Comparison of ENCODE assay signal across 10 cellular contexts in genomic region chr9:35518212-35518917, GRCh38. TPM values are rescaled to one million over a fixed set of nuclear protein-coding genes. Genes with fewer than 3 reads are reported as not detected.
DNase-seq lines count a peak whose midpoint lies in the region; ATAC-seq and TF ChIP-seq lines count a peak whose summit lies in the region.
"Had no signal": no experiment of that assay in that cellular context is flagged by ENCODE, and none has a peak within 500 bp of the region (broad histone marks: within the 10 kb centered on the region; RNA-seq: fewer than 3 reads in every experiment).

No MANE protein-coding gene starts in this region.

- no peak overlapping the region for H2BK120ac ChIP-seq in mesenchymal stem cell (ENCODE audit: low read depth, low read length)

- H2AFZ ChIP-seq in mesenchymal stem cell (ENCODE audit: low read depth, low read length) (no peak overlapping the region), OCI-LY7 (ENCODE audit: low read length) (no peak overlapping the region)

- POLR2A ChIA-PET in OCI-LY7 (lab: Charles Lee), result interaction anchor here (0.5 to 0.6 kb wide), 3 partner anchors 77 to 441 kb away, joined by 3 to 4 read pairs (median 3); no protein-coding TSS in a partner anchor

- peak overlapping the region; percentile 72 for H3K9ac ChIP-seq in mesenchymal stem cell (ENCODE audit: low read length)
- H3K9ac ChIP-seq: BLaER1 had no signal

- peak overlapping the region; percentile 18 to 40 for H3K18ac ChIP-seq in mesenchymal stem cell (ENCODE audit: low read depth in 1 of 2, low read length in 2 of 2)

- H3K4me2 ChIP-seq in mesenchymal stem cell (ENCODE audit: low read length, poor library complexity, severe bottlenecking), result no peak overlapping the region
- no peak overlapping the region for H3K4me2 ChIP-seq in OCI-LY7 (ENCODE audit: low read length)
- H3K4me2 ChIP-seq: BLaER1 had no signal

- H3K9me2 ChIP-seq in OCI-LY7 (ENCODE audit: insufficient read depth, low read length), result no peaks in the 10 kb centered on the region

- peak overlapping the region in 1 of 2 experiments; percentile 37 for H3K4ac ChIP-seq in mesenchymal stem cell (ENCODE audit: low read depth in 1 of 2, low read length in 2 of 2)

- DNase-seq in SIG-M5 treated with dmso at 0.1 percent for 504 hours (lab: John Stamatoyannopoulos, UW; ENCODE audit: unreplicated experiment) (peak; percentile 53), SIG-M5 (lab: John Stamatoyannopoulos, UW) (no peak), mesenchymal stem cell (peak; percentile 81), aorta (no peak), OCI-LY7 (ENCODE audit: low spot score) (no peak), germinal center (ENCODE audit: low spot score) (no peak), NOMO-1 treated with dmso at 0.1 percent for 144 hours (lab: John Stamatoyannopoulos, UW; ENCODE audit: unreplicated experiment) (no peak)

- no peak overlapping the region for H3K23ac ChIP-seq in mesenchymal stem cell (ENCODE audit: low read length in 2 of 2)

- CTCF ChIA-PET in OCI-LY7 (lab: Charles Lee; ENCODE audit: unreplicated experiment), result no interaction called here

- TF ChIP-seq CTCF in OCI-LY7 (conservative IDR thresholded peaks at IDR 0.05; ENCODE audit: low read length), result no peak

- 57 to 65% methylated on average over 4 of the region's 4 CpGs for WGBS in ectodermal cell, 2 experiments
- 13% methylated on average over 3 of the region's 4 CpGs for WGBS in mesenchymal stem cell
- 7 to 9% methylated on average over 4 of the region's 4 CpGs for WGBS in aorta, 2 donors

- peak overlapping the region; percentile 88 for H2BK5ac ChIP-seq in mesenchymal stem cell (ENCODE audit: low read depth, low read length, poor library complexity, severe bottlenecking)

- peaks cover 7% of the 10 kb centered on the region for H3K79me1 ChIP-seq in mesenchymal stem cell (replicated peaks; ENCODE audit: low read length, poor library complexity, severe bottlenecking)

- H3K36me3 ChIP-seq in ectodermal cell (ENCODE audit: control insufficient read depth, insufficient read depth, low read length), result no peaks in the 10 kb centered on the region
- H3K36me3 ChIP-seq in mesenchymal stem cell (ENCODE audit: control insufficient read depth in 1 of 2, insufficient read depth in 2 of 2, low read depth in 1 of 2, low read length in 2 of 2), result peaks cover 0 to 6% of the 10 kb centered on the region in 2 experiments
- no peaks in the 10 kb centered on the region for H3K36me3 ChIP-seq in aorta (ENCODE audit: control insufficient read depth in 1 of 2, insufficient read depth in 2 of 2, low read length in 1 of 2)
- H3K36me3 ChIP-seq in OCI-LY7 (ENCODE audit: insufficient read depth, low read length), result no peaks in the 10 kb centered on the region
- H3K36me3 ChIP-seq: BLaER1 had no signal

- H2BK12ac ChIP-seq in mesenchymal stem cell (ENCODE audit: low read length in 2 of 2), result peak overlapping the region in 1 of 2 experiments; percentile 33

- intact Hi-C loops in aorta (cut with DNase I) (loop anchor here in 1 of 2 donors (2.0 kb wide), 1 partner anchor 26 kb away; no protein-coding TSS in a partner anchor), OCI-LY7 (cut with micrococcal nuclease; ENCODE audit: unreplicated experiment) (no loop called here)

- H3K27ac ChIP-seq in ectodermal cell (ENCODE audit: insufficient read depth, low read depth, low read length, poor library complexity, severe bottlenecking), result peak overlapping the region; percentile 80
- H3K27ac ChIP-seq in mesenchymal stem cell (ENCODE audit: low read length, poor library complexity, severe bottlenecking), result peak overlapping the region; percentile 99
- peak overlapping the region; percentile 93 to 96 for H3K27ac ChIP-seq in aorta (ENCODE audit: low read depth in 1 of 2, low read length in 2 of 2)
- H3K27ac ChIP-seq in OCI-LY7 (ENCODE audit: low read depth, low read length, poor library complexity, severe bottlenecking), result no peak overlapping the region
- H3K27ac ChIP-seq: BLaER1 had no signal

- peak overlapping the region; percentile 9 for H4K8ac ChIP-seq in mesenchymal stem cell (ENCODE audit: low read length)

- peak overlapping the region; percentile 99 for H2AK5ac ChIP-seq in mesenchymal stem cell (ENCODE audit: low read length, severe bottlenecking)

- H2BK15ac ChIP-seq in mesenchymal stem cell (ENCODE audit: low read depth, poor library complexity, severe bottlenecking), result no peak overlapping the region

- H3K27me3 ChIP-seq in ectodermal cell (ENCODE audit: control insufficient read depth, insufficient read depth, low read length, poor library complexity, severe bottlenecking) (no peaks in the 10 kb centered on the region), mesenchymal stem cell (ENCODE audit: control insufficient read depth in 1 of 2, insufficient read depth in 1 of 2, low read length in 2 of 2) (no peaks in the 10 kb centered on the region), aorta (ENCODE audit: control insufficient read depth in 1 of 2, insufficient read depth in 2 of 2, low read length in 1 of 2) (no peaks in the 10 kb centered on the region)
- H3K27me3 ChIP-seq: BLaER1 had no signal

- no peak overlapping the region for H3K4me3 ChIP-seq in ectodermal cell (ENCODE audit: insufficient read depth, low read depth, low read length)
- H3K4me3 ChIP-seq in mesenchymal stem cell (ENCODE audit: insufficient read depth in 1 of 2, low read depth in 1 of 2, low read length in 2 of 2), result no peak overlapping the region
- no peak overlapping the region for H3K4me3 ChIP-seq in aorta (ENCODE audit: low read length in 2 of 2)
- no peak overlapping the region for H3K4me3 ChIP-seq in OCI-LY7 (ENCODE audit: low read depth, low read length, poor library complexity, severe bottlenecking)
- H3K4me3 ChIP-seq: BLaER1, K562 had no signal

- H4K20me1 ChIP-seq in OCI-LY7 (ENCODE audit: insufficient read depth, low read length), result no peaks in the 10 kb centered on the region

- no peak overlapping the region for H3K14ac ChIP-seq in mesenchymal stem cell (ENCODE audit: low read length in 2 of 2)

- H3K9me3 ChIP-seq in ectodermal cell (ENCODE audit: control insufficient read depth, low read length), result no peaks in the 10 kb centered on the region
- no peaks in the 10 kb centered on the region for H3K9me3 ChIP-seq in mesenchymal stem cell (ENCODE audit: control insufficient read depth, low read length)
- H3K9me3 ChIP-seq in aorta (ENCODE audit: control insufficient read depth, low read length), result no peaks in the 10 kb centered on the region
- no peaks in the 10 kb centered on the region for H3K9me3 ChIP-seq in OCI-LY7 (ENCODE audit: low read length)
- H3K9me3 ChIP-seq: BLaER1 had no signal

- BruUV-seq in OCI-LY7 (replicated peaks; lab: Mats Ljungman, UMichigan), result no TSS peak

- ATAC-seq in aorta (ENCODE audit: low FRiP score), result no peak
- ATAC-seq: K562 had no signal

- no peak overlapping the region for H4K91ac ChIP-seq in mesenchymal stem cell (ENCODE audit: low read length)

- H3K4me1 ChIP-seq in ectodermal cell (ENCODE audit: control insufficient read depth, insufficient read depth, low read length) (peaks cover 37% of the 10 kb centered on the region), mesenchymal stem cell (ENCODE audit: control insufficient read depth, insufficient read depth, low read depth, low read length) (peaks cover 22% of the 10 kb centered on the region), aorta (ENCODE audit: control insufficient read depth in 1 of 2, insufficient read depth in 2 of 2, low read length in 2 of 2) (peaks cover 21 to 49% of the 10 kb centered on the region in 2 donors), OCI-LY7 (ENCODE audit: insufficient read depth, low read length, poor library complexity, severe bottlenecking) (no peaks in the 10 kb centered on the region)

- no peaks in the 10 kb centered on the region for H3K79me2 ChIP-seq in OCI-LY7 (ENCODE audit: insufficient read depth, low read depth, low read length)

RNA-seq across cellular contexts. Expression of gene RUSC2, which starts 28.5 kb away (rescaled TPM):
- polyA plus RNA-seq in ectodermal cell (2013, experiment 1 of 4), result 11.7 TPM
- polyA plus RNA-seq in ectodermal cell (2013, experiment 2 of 4), result 14.0 TPM
- 8.6 TPM for polyA plus RNA-seq in ectodermal cell (2013, experiment 3 of 4)
- polyA plus RNA-seq in ectodermal cell (2013, experiment 4 of 4), result 9.4 TPM
- 13.1 TPM for polyA plus RNA-seq in mesenchymal stem cell (2013, experiment 1 of 2)
- polyA plus RNA-seq in mesenchymal stem cell (2013, experiment 2 of 2), result 12.6 TPM
- total RNA-seq in aorta (100 to 1,000 TPM in 1 of 2 donors, 10 to 100 TPM in 1; 65.8 to 112 TPM), OCI-LY7 (2022) (not detected in 2 replicates)
- 10 to 100 TPM; 11.0 to 58.3 TPM for polyA plus RNA-seq in aorta
- not detected in 2 replicates for total RNA-seq in OCI-LY7 (2014; rRNA removed; shearing (Covaris generic))

Comparison
In these comparisons a context has a peak if more than half of its experiments do, and no peak if none do; other contexts are left out.
1. DNase-seq: peak in SIG-M5 treated with dmso at 0.1 percent for 504 hours (single experiment) and mesenchymal stem cell (single experiment); none in SIG-M5 (single experiment), aorta (0 of 2), OCI-LY7 (single experiment), germinal center (single experiment) and NOMO-1 treated with dmso at 0.1 percent for 144 hours (single experiment).
2. RNA of gene RUSC2, which starts 28.5 kb away (total RNA-seq): 65.8 to 112 TPM in aorta; not detected in OCI-LY7; every median in the first group is over 10 times any median in the second.